ENCODE assay signal across 2 cellular contexts in the genomic region with DNA sequence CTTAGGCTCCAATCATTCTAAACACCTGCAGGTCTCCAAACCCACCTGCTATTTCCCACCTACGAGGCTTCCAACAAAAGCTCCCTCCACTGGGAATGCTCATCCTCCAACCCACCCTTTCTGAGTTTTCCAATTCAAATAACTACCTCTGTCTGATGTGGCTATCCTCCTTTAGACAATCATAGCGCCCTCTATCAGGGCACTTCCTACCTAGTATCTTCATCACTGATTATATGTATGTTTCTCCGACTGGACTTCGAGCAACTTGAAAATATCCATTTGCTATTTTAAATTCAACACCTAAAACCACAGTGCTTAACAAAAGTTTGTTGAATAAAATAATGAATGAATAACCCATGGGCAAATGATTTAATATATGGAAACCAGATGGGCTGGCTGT.
TF ChIP-seq lines count a peak whose summit lies in the region.

No MANE protein-coding gene starts in this region.

TF ChIP-seq in SK-N-SH, 30 proteins besides CTCF, POLR2A, EP300 and RAD21 (continued from another document):
- TF ChIP-seq, protein P1, sequence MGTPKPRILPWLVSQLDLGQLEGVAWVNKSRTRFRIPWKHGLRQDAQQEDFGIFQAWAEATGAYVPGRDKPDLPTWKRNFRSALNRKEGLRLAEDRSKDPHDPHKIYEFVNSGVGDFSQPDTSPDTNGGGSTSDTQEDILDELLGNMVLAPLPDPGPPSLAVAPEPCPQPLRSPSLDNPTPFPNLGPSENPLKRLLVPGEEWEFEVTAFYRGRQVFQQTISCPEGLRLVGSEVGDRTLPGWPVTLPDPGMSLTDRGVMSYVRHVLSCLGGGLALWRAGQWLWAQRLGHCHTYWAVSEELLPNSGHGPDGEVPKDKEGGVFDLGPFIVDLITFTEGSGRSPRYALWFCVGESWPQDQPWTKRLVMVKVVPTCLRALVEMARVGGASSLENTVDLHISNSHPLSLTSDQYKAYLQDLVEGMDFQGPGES (IDR thresholded peaks at IDR 0.05; ENCODE audit: low read depth, low read length): no peak

TF ChIP-seq in SK-N-SH treated with all-trans-retinoic acid at 6 μM for 48 hours, 23 proteins besides CTCF, POLR2A, EP300 and RAD21 (continued from another document):
- no peak for TF ChIP-seq TOX (CRISPR knock-in tag; IDR thresholded peaks at IDR 0.05; ENCODE audit: borderline replicate concordance)
- TF ChIP-seq, protein P2, sequence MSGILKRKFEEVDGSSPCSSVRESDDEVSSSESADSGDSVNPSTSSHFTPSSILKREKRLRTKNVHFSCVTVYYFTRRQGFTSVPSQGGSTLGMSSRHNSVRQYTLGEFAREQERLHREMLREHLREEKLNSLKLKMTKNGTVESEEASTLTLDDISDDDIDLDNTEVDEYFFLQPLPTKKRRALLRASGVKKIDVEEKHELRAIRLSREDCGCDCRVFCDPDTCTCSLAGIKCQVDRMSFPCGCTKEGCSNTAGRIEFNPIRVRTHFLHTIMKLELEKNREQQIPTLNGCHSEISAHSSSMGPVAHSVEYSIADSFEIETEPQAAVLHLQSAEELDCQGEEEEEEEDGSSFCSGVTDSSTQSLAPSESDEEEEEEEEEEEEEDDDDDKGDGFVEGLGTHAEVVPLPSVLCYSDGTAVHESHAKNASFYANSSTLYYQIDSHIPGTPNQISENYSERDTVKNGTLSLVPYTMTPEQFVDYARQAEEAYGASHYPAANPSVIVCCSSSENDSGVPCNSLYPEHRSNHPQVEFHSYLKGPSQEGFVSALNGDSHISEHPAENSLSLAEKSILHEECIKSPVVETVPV (CRISPR knock-in tag; IDR thresholded peaks at IDR 0.05): no peak
- no peak for TF ChIP-seq CSDC2 (CRISPR knock-in tag; IDR thresholded peaks at IDR 0.05)
